Comparison of ENCODE assay signal across 17 cellular contexts in genomic region chr20:60255866-60256265, GRCh38.
DNase-seq lines count a peak whose midpoint lies in the region; ATAC-seq, FAIRE-seq and TF ChIP-seq lines count a peak whose summit lies in the region.
"Had no signal": no experiment of that assay in that cellular context is flagged by ENCODE, and none has a peak within 500 bp of the region (broad histone marks: within the 10 kb centered on the region; RNA-seq: fewer than 3 reads in every experiment).

No MANE protein-coding gene starts in this region.

- no peaks in the 10 kb centered on the region for H3K27me3 ChIP-seq in BLaER1
- peaks cover 29% of the 10 kb centered on the region for H3K27me3 ChIP-seq in foreskin keratinocyte

- H3K4me3 Mint-ChIP-seq in stimulated activated naive B cell treated with anti-CD40 and anti-IgM and Interleukin-4, amounts not matched to agents 10 μg/mL and 1 μg/mL and 100 μg/mL, for 72 hours: no peak overlapping the region
- no peak overlapping the region for H3K4me3 Mint-ChIP-seq in CD14-positive monocyte
- H3K4me3 Mint-ChIP-seq: stimulated activated effector memory CD8-positive, alpha-beta T cell treated with anti-CD3 and anti-CD28 coated beads, Interleukin-12 subunit alpha, Interleukin-12 subunit beta, amount 100 ng/mL, for 72 hours had no signal

- H3K4me2 ChIP-seq in BLaER1: peak overlapping the region; percentile 67

- no peaks in the 10 kb centered on the region for H3K9me3 ChIP-seq in BLaER1

- H3K4me1 Mint-ChIP-seq in stimulated activated naive B cell treated with anti-CD40 and anti-IgM and Interleukin-4, amounts not matched to agents 10 μg/mL and 1 μg/mL and 100 μg/mL, for 72 hours: no peaks in the 10 kb centered on the region
- no peaks in the 10 kb centered on the region for H3K4me1 Mint-ChIP-seq in CD14-positive monocyte
- H3K4me1 Mint-ChIP-seq: stimulated activated effector memory CD8-positive, alpha-beta T cell treated with anti-CD3 and anti-CD28 coated beads, Interleukin-12 subunit alpha, Interleukin-12 subunit beta, amount 100 ng/mL, for 72 hours had no signal

- TF ChIP-seq CTCF in foreskin keratinocyte (conservative IDR thresholded peaks at IDR 0.05): no peak
- no peak for TF ChIP-seq CTCF in CD14-positive monocyte (IDR thresholded peaks at IDR 0.05)

- no peaks in the 10 kb centered on the region for H3K27me3 Mint-ChIP-seq in stimulated activated naive B cell treated with anti-CD40 and anti-IgM and Interleukin-4, amounts not matched to agents 10 μg/mL and 1 μg/mL and 100 μg/mL, for 72 hours
- peaks cover 0 to 2% (median 0%) of the 10 kb centered on the region in 3 donors for H3K27me3 Mint-ChIP-seq in CD14-positive monocyte (ENCODE audit: low read depth in 3 of 3)

- H3K9ac ChIP-seq in BLaER1: no peak overlapping the region

- ATAC-seq in foreskin keratinocyte: peak; percentile 25
- ATAC-seq in stimulated activated naive B cell treated with anti-CD40 and anti-IgM and Interleukin-4, amounts not matched to agents 10 μg/mL and 1 μg/mL and 100 μg/mL, for 72 hours (replicated peaks): no peak
- ATAC-seq: stimulated activated effector memory CD8-positive, alpha-beta T cell treated with anti-CD3 and anti-CD28 coated beads, Interleukin-12 subunit alpha, Interleukin-12 subunit beta, amount 100 ng/mL, for 72 hours had no signal

- TF ChIP-seq POLR2A in H54 (IDR thresholded peaks at IDR 0.05; ENCODE audit: low read depth, low read length): no peak

- H3K4me1 ChIP-seq in BLaER1: peaks cover 18% of the 10 kb centered on the region
- H3K4me1 ChIP-seq in foreskin keratinocyte: peaks cover 3% of the 10 kb centered on the region

- no peak overlapping the region for H3K27ac Mint-ChIP-seq in stimulated activated naive B cell treated with anti-CD40 and anti-IgM and Interleukin-4, amounts not matched to agents 10 μg/mL and 1 μg/mL and 100 μg/mL, for 72 hours
- no peak overlapping the region for H3K27ac Mint-ChIP-seq in CD14-positive monocyte
- H3K27ac Mint-ChIP-seq: stimulated activated effector memory CD8-positive, alpha-beta T cell treated with anti-CD3 and anti-CD28 coated beads, Interleukin-12 subunit alpha, Interleukin-12 subunit beta, amount 100 ng/mL, for 72 hours had no signal

- H3K4me3 ChIP-seq in BLaER1: no peak overlapping the region
- H3K4me3 ChIP-seq: SK-N-MC had no signal

- FAIRE-seq in H54 (lab: Jason Lieb, UNC): no peak

- no peaks in the 10 kb centered on the region for H3K36me3 Mint-ChIP-seq in stimulated activated naive B cell treated with anti-CD40 and anti-IgM and Interleukin-4, amounts not matched to agents 10 μg/mL and 1 μg/mL and 100 μg/mL, for 72 hours
- H3K36me3 Mint-ChIP-seq in CD14-positive monocyte: peaks cover 3 to 9% of the 10 kb centered on the region in 2 donors
- H3K36me3 Mint-ChIP-seq: stimulated activated effector memory CD8-positive, alpha-beta T cell treated with anti-CD3 and anti-CD28 coated beads, Interleukin-12 subunit alpha, Interleukin-12 subunit beta, amount 100 ng/mL, for 72 hours had no signal

- H3K27ac ChIP-seq in BLaER1 (no peak overlapping the region), foreskin keratinocyte (no peak overlapping the region), substantia nigra (ENCODE audit: low read depth, low read length, poor library complexity, severe bottlenecking) (no peak overlapping the region)
- H3K27ac ChIP-seq: SK-N-MC had no signal

- DNase-seq in H54 (ENCODE audit: insufficient read length, low spot score): peak; percentile 75
- DNase-seq in RPMI7951 (ENCODE audit: low read depth): peak; percentile 76
- DNase-seq in foreskin keratinocyte: no peak
- no peak for DNase-seq in stimulated activated naive B cell treated with anti-CD40 and anti-IgM and Interleukin-4, amounts not matched to agents 10 μg/mL and 1 μg/mL and 100 μg/mL, for 72 hours
- DNase-seq in AG08395 (ENCODE audit: low spot score): no peak
- no peak for DNase-seq in substantia nigra (lab: John Stamatoyannopoulos, UW)
- DNase-seq in CD14-positive monocyte (ENCODE audit: low spot score): no peak
- DNase-seq: activated CD4-positive, alpha-beta T cell treated with anti-CD3 and anti-CD28 coated beads for 4 hours; activated CD8-positive, alpha-beta memory T cell treated with anti-CD3 and anti-CD28 coated beads, Interleukin-2, amount 50 U/mL, for 4 hours; amniotic stem cell; NCI-H1436; NCI-H774; T1000; trophoblast cell had no signal

- intact Hi-C loops in CD14-positive monocyte (cut with micrococcal nuclease): loop anchor here in 1 of 2 donors (10.0 kb wide), 1 partner anchor 111 kb away; no protein-coding TSS in a partner anchor

- H3K9me3 Mint-ChIP-seq in stimulated activated naive B cell treated with anti-CD40 and anti-IgM and Interleukin-4, amounts not matched to agents 10 μg/mL and 1 μg/mL and 100 μg/mL, for 72 hours: no peaks in the 10 kb centered on the region
- H3K9me3 Mint-ChIP-seq in CD14-positive monocyte: peaks cover 0 to 2% (median 0%) of the 10 kb centered on the region in 7 donors
- H3K9me3 Mint-ChIP-seq: stimulated activated effector memory CD8-positive, alpha-beta T cell treated with anti-CD3 and anti-CD28 coated beads, Interleukin-12 subunit alpha, Interleukin-12 subunit beta, amount 100 ng/mL, for 72 hours had no signal

- H4K20me1 ChIP-seq in BLaER1: no peaks in the 10 kb centered on the region

- no peaks in the 10 kb centered on the region for H3K36me3 ChIP-seq in BLaER1

Comparison
In these comparisons a context has a peak if more than half of its experiments do, and no peak if none do; other contexts are left out.
1. DNase-seq: peak in H54 (single experiment) and RPMI7951 (single experiment); none in foreskin keratinocyte (0 of 2), stimulated activated naive B cell treated with anti-CD40 and anti-IgM and Interleukin-4, amounts not matched to agents 10 μg/mL and 1 μg/mL and 100 μg/mL, for 72 hours (single experiment), AG08395 (single experiment), substantia nigra (0 of 49) and CD14-positive monocyte (single experiment).